8 cellular contexts compared by ENCODE assay signal in genomic region chr12:126069549-126070165, GRCh38.
DNase-seq lines count a peak whose midpoint lies in the region; ATAC-seq and TF ChIP-seq lines count a peak whose summit lies in the region.

No MANE protein-coding gene starts in this region.

- TF ChIP-seq CTCF in glutamatergic neuron (IDR thresholded peaks at IDR 0.05; ENCODE audit: partially characterized antibody, unreplicated experiment), result peak; percentile 70

- ATAC-seq in HG03571 (IDR thresholded peaks at IDR 0.05; ENCODE audit: unreplicated experiment), result no peak

- no peaks in the 10 kb centered on the region for H3K36me3 ChIP-seq in H7 (replicated peaks; ENCODE audit: control insufficient read depth, insufficient read depth, low read length)

- DNase-seq in Daoy (ENCODE audit: low read depth), result peak; percentile 43
- peak; percentile 40 for DNase-seq in H7
- DNase-seq in NCI-H2081 treated with DMSO at 0.1 percent for 48 hours (lab: John Stamatoyannopoulos, UW), result peak; percentile 36
- peak; percentile 1 for DNase-seq in activated CD4-positive, alpha-beta T cell treated with anti-CD3 and anti-CD28 coated beads, Interleukin-2, amount 50 U/mL, for 1 hour
- peak; percentile 69 for DNase-seq in glutamatergic neuron
- DNase-seq in stimulated activated CD4-positive, alpha-beta T cell treated with anti-CD3 and anti-CD28 coated beads, TNF-alpha, amount 100 ng/mL, for 24 hours (ENCODE audit: low read depth in 3 of 3), result peak in 2 of 3 experiments; percentile 5 to 45
- DNase-seq in middle frontal gyrus (ENCODE audit: extremely low spot score, low spot score), result no peak

- no peaks in the 10 kb centered on the region for H3K27me3 ChIP-seq in H7 (ENCODE audit: control insufficient read depth, insufficient read depth, low read length)

- no peak overlapping the region for H3K4me3 Mint-ChIP-seq in glutamatergic neuron (ENCODE audit: unreplicated experiment)

- H3K36me3 Mint-ChIP-seq in glutamatergic neuron (ENCODE audit: unreplicated experiment), result peaks cover 21% of the 10 kb centered on the region

- peaks cover 3% of the 10 kb centered on the region for H3K27me3 Mint-ChIP-seq in glutamatergic neuron (ENCODE audit: unreplicated experiment)

- H3K27ac Mint-ChIP-seq in glutamatergic neuron (ENCODE audit: unreplicated experiment), result no peak overlapping the region

- peaks cover 19% of the 10 kb centered on the region for H3K9me3 Mint-ChIP-seq in glutamatergic neuron (ENCODE audit: unreplicated experiment)

- H3K4me1 Mint-ChIP-seq in glutamatergic neuron (ENCODE audit: low read depth, unreplicated experiment), result no peaks in the 10 kb centered on the region

- no peak overlapping the region for H3K4me3 ChIP-seq in H7 (ENCODE audit: insufficient read depth, low read depth, low read length)
